ENCODE assay signal across 7 cellular contexts in the genomic region with DNA sequence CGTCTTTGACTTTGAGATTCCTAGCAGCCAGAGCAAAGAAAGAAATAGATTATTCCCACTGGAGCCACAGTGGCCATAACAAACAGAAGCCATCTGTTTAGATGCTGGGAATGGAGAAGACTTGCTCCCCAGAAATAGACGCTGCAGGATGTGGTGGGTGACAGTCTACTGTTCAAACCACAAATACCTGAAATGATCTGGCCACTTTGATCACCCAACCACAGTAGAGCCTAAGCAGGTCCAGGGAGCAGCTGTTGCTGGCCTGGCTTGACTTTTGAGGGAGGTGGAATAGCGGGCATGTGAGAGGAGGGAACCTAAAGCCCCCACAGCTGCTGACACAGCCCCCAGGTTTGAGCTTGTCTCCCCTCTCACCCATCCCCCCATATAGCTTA. TPM values are rescaled to one million over a fixed set of nuclear protein-coding genes. Genes with fewer than 3 reads are reported as not detected.
A peak's percentile ranks its signal among the peaks of the same experiment; 100 is the strongest.
DNase-seq lines count a peak whose midpoint lies in the region; ATAC-seq and TF ChIP-seq lines count a peak whose summit lies in the region.

No MANE protein-coding gene starts in this region.

- no peak for DNase-seq in RWPE2 (ENCODE audit: low spot score)
- DNase-seq in right lobe of liver = no peak
- DNase-seq in UCSD-AML1 (lab: John Stamatoyannopoulos, UW; ENCODE audit: unreplicated experiment) = no peak
- no peak for DNase-seq in DMS53 treated with DMSO at 0.1 percent for 48 hours (lab: John Stamatoyannopoulos, UW; ENCODE audit: unreplicated experiment)
- no peak for DNase-seq in COLO668 (lab: John Stamatoyannopoulos, UW; ENCODE audit: unreplicated experiment)

- WGBS in right lobe of liver (ENCODE audit: insufficient coverage, low coverage, low lambda C conversion rate, missing lambda C conversion rate) = 55% methylated on average over 2 of the region's 3 CpGs

- H3K36me3 ChIP-seq in RWPE2 (ENCODE audit: low read depth) (peaks cover 26% of the 10 kb centered on the region), right lobe of liver (peaks cover 0 to 33% (median 2%) of the 10 kb centered on the region in 4 donors)

- intact Hi-C loops in right lobe of liver (cut with DNase I) = no loop called here

- peak; percentile 15 for ATAC-seq in GM19025 (IDR thresholded peaks at IDR 0.05; ENCODE audit: low read depth, unreplicated experiment)
- ATAC-seq in HG02763 (IDR thresholded peaks at IDR 0.05; ENCODE audit: unreplicated experiment) = peak; percentile 33
- ATAC-seq in RWPE2 (ENCODE audit: low read depth) = no peak
- no peak for ATAC-seq in right lobe of liver

- no peak overlapping the region for H3K4me3 ChIP-seq in RWPE2 (ENCODE audit: severe bottlenecking)
- no peak overlapping the region for H3K4me3 ChIP-seq in right lobe of liver

- no peak for TF ChIP-seq POLR2A in right lobe of liver (IDR thresholded peaks at IDR 0.05)

- H3K4me1 ChIP-seq in RWPE2 (ENCODE audit: insufficient read depth, poor library complexity, severe bottlenecking) (peaks cover 24% of the 10 kb centered on the region), right lobe of liver (peaks cover 0 to 31% (median 15%) of the 10 kb centered on the region in 4 donors)

- H3K27me3 ChIP-seq in RWPE2 (ENCODE audit: insufficient read depth, poor library complexity, severe bottlenecking) = no peaks in the 10 kb centered on the region
- no peaks in the 10 kb centered on the region for H3K27me3 ChIP-seq in right lobe of liver

- no peaks in the 10 kb centered on the region for H3K9me3 ChIP-seq in RWPE2 (ENCODE audit: severe bottlenecking)
- no peaks in the 10 kb centered on the region for H3K9me3 ChIP-seq in right lobe of liver

- TF ChIP-seq CTCF in RWPE2 (IDR thresholded peaks at IDR 0.05; ENCODE audit: poor library complexity, severe bottlenecking) = no peak
- TF ChIP-seq CTCF in right lobe of liver (IDR thresholded peaks at IDR 0.05) = no peak

- H3K27ac ChIP-seq in RWPE2 (ENCODE audit: poor library complexity, severe bottlenecking) (peak overlapping the region; percentile 53), right lobe of liver (peak overlapping the region; percentile 50 to 63 (median 51))

RNA-seq across cellular contexts. Expression of gene SH2B3, which starts 38.6 kb away (rescaled TPM):
- 10 to 100 TPM in 5 of 6 experiments, 1 to 10 TPM in 1; 6.7 to 43.5 (median 17.0) TPM for total RNA-seq in right lobe of liver

Comparison
In these comparisons a context has a peak if more than half of its experiments do, and no peak if none do; other contexts are left out.
1. ATAC-seq: peak in GM19025 (single experiment) and HG02763 (single experiment); none in RWPE2 (single experiment) and right lobe of liver (0 of 4).